Comparison of ENCODE assay signal across 1 cellular context in the genomic region with DNA sequence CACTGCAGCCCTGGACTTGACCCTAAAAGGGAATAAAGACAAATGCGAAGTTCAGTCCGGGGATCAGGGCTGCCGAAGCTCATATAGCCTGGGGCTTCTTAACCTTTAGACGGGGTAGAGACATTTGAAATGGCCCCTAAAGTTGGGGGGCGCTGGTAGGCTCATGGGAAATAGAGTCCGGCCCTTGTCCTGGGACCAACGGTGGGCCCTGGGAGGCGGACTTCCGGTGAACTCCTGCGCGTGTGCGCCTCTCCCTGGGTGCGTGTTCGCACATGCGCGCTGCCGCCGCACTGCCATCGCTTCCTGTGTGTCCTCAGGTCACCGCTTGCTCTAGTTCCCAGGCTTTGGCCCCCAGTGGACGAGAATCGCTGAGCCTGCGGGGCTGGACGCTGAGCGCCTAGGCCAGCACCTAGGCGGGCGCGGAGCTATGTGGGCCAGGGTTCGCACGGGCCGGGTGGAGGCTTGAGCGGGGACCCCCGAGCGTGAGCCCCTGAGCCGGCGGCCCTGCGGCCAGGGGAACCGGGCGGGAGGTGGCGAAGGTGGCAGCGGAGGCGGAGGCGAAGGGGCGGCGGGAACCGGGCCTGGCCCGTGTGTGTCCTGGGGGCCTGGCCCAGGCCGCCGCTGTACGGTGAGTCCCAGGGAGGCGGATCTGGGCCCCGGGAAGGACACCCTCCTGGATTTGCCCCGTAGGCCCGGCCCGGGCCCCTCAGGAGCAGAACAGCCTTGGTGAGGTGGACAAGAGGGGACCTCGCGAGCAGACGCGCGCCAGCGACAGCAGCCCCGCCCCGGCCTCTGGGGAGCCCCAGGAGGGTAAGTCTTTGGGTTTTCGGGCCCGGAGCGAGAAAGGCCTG.
TF ChIP-seq lines count a peak whose summit lies in the region.

No MANE protein-coding gene starts in this region.

TF ChIP-seq in IMR-90, 13 proteins besides CTCF, POLR2A, EP300 and RAD21 (continued from another document):
- TF ChIP-seq RFX5 (IDR thresholded peaks at IDR 0.05; ENCODE audit: low read depth, low read length) = no peak
